ENCODE assay signal across 24 cellular contexts in the genomic region with DNA sequence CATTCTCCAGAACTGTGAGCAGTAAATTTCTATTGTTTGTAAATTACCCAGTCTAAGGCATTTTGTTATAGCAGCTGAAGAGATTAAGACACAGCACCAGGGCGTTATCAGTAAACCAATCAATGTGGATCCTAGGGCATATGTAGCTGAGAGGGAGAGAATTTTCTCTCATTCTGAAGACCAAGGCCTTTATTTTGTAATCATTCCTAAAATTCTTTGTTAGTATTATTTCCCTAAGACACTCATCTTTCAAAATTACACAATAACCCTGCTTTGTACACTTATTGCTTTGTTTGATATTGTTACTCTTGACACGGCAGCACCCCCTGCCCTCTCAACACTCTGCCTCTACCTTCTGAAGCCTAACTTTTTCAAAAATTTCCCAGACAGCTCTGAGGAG.
"Had no signal": no experiment of that assay in that cellular context is flagged by ENCODE, and none has a peak within 500 bp of the region (broad histone marks: within the 10 kb centered on the region; RNA-seq: fewer than 3 reads in every experiment).

No MANE protein-coding gene starts in this region.

- H3K36me3 ChIP-seq: brain microvascular endothelial cell, cardiac muscle cell had no signal

- H3K27ac ChIP-seq: brain microvascular endothelial cell, cardiac muscle cell, SK-N-MC had no signal

- H3K4me3 ChIP-seq: cardiac muscle cell, SK-N-MC had no signal

- H3K27me3 ChIP-seq: brain microvascular endothelial cell, cardiac muscle cell had no signal

- DNase-seq: activated B cell treated with CpG ODN at 0.5 μM for 24 hours; activated CD4-positive, alpha-beta T cell treated with anti-CD3 and anti-CD28 coated beads for 1 hour; activated CD4-positive, alpha-beta T cell treated with anti-CD3 and anti-CD28 coated beads, Interleukin-2, amount 10 ng/mL, durations not matched to agents 24 days and 14 days; activated CD4-positive, alpha-beta T cell treated with anti-CD3 and anti-CD28 coated beads, Interleukin-2, amount 50 U/mL, for 48 hours; activated CD8-positive, alpha-beta memory T cell treated with anti-CD3 and anti-CD28 coated beads, Interleukin-2, amount 10 ng/mL, durations not matched to agents 7 days and 5 days; activated effector memory CD4-positive, alpha-beta T cell treated with anti-CD3 and anti-CD28 coated beads, Interleukin-2, amount 50 U/mL, for 16 hours; activated naive CD4-positive, alpha-beta T cell treated with Interleukin-2 at 50 U/mL for 16 hours; activated naive CD8-positive, alpha-beta T cell treated with anti-CD3 and anti-CD28 coated beads, Interleukin-2, amount 50 U/mL, for 24 hours; activated T-cell treated with anti-CD3 and anti-CD28 coated beads, Interleukin-2, amount 50 U/mL, for 24 hours; NCI-H1092; NCI-H1417; NCI-H1694; NCI-H2029; NCI-H510A treated with DMSO at 0.1 percent for 48 hours; NCI-H69; NK-92 treated with Interleukin-12 subunit alpha and Interleukin-12 subunit beta, amount 100 ng/mL, for 24 hours; OCI-M1; RPMI8226; T-cell; T-helper 2 cell; T1000 had no signal
